In the genomic region with DNA sequence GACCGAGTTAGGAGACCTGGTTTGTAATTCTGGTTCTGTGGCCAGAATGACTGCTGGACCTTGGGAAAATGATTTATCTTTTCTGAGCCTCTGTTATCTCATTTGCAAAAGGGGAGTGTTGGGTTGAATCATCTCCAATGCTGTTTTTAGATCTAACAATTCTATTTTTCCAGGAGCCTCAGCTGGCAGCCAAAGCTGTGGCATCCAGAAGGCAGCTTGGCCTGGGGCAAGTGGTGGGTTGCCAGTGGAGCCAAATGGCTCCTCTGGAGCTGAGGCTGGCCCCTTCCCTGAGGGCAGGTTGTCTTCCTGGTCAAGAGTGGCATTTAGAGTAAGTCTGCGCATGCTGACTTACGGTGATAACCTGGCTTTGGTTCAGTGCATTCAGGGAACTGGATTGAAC, we compare ENCODE assay signal across 20 cellular contexts.
"Had no signal": no experiment of that assay in that cellular context is flagged by ENCODE, and none has a peak within 500 bp of the region (broad histone marks: within the 10 kb centered on the region; RNA-seq: fewer than 3 reads in every experiment).

No MANE protein-coding gene starts in this region.

- H3K27me3 ChIP-seq: adrenal gland, breast epithelium had no signal

- H3K9me3 ChIP-seq: adrenal gland, breast epithelium had no signal

- DNase-seq: activated CD4-positive, alpha-beta T cell treated with anti-CD3 and anti-CD28 coated beads for 4 hours; activated CD8-positive, alpha-beta memory T cell treated with anti-CD3 and anti-CD28 coated beads, Interleukin-2, amount 50 U/mL, for 4 hours; activated CD8-positive, alpha-beta T cell treated with anti-CD3 and anti-CD28 coated beads for 36 hours; activated naive CD4-positive, alpha-beta T cell treated with anti-CD3 and anti-CD28 coated beads, Interleukin-2, amount 50 U/mL, for 16 hours; activated naive CD8-positive, alpha-beta T cell treated with anti-CD3 and anti-CD28 coated beads, Interleukin-2, amount 10 ng/mL, durations not matched to agents 7 days and 5 days; activated T-cell treated with anti-CD3 and anti-CD28 coated beads, Interleukin-2, amount 50 U/mL, for 1 hour; aorta; Karpas-422; NCI-H1092; NCI-H1417; NCI-H1694; NCI-H2029; NCI-H2107; NCI-H524; PC-9; SHP77 treated with DMSO at 0.1 percent for 48 hours had no signal

- H3K4me1 ChIP-seq: breast epithelium had no signal

- H3K27ac ChIP-seq: adrenal gland, breast epithelium, PC-9 had no signal

- ATAC-seq: activated CD4-positive, CD25-positive, alpha-beta regulatory T cell treated with anti-CD3 and anti-CD28 coated beads, Interleukin-2, amount 50 U/mL, for 24 hours; activated CD8-positive, alpha-beta T cell treated with anti-CD3 and anti-CD28 coated beads for 36 hours; K562 had no signal

- H3K4me3 ChIP-seq: adrenal gland, breast epithelium, K562, PC-9 had no signal

- H3K36me3 ChIP-seq: adrenal gland, breast epithelium had no signal
